Comparison of ENCODE assay signal across 32 cellular contexts in genomic region chr2:163621445-163622004, GRCh38.
"Had no signal": no experiment of that assay in that cellular context is flagged by ENCODE, and none has a peak within 500 bp of the region (broad histone marks: within the 10 kb centered on the region; RNA-seq: fewer than 3 reads in every experiment).

No MANE protein-coding gene starts in this region.

- DNase-seq: activated CD4-positive, alpha-beta memory T cell treated with anti-CD3 and anti-CD28 coated beads, Interleukin-2, amount 10 ng/mL, durations not matched to agents 7 days and 5 days; activated CD4-positive, alpha-beta T cell treated with anti-CD3 and anti-CD28 coated beads for 1 hour; activated CD4-positive, alpha-beta T cell treated with anti-CD3 and anti-CD28 coated beads, Interleukin-2, amount 10 ng/mL, durations not matched to agents 7 days and 5 days; activated CD8-positive, alpha-beta memory T cell treated with anti-CD3 and anti-CD28 coated beads, Interleukin-2, amount 50 U/mL, for 48 hours; activated gamma-delta T cell; activated naive CD4-positive, alpha-beta T cell treated with anti-CD3 and anti-CD28 coated beads, Interleukin-2, amount 10 ng/mL, durations not matched to agents 7 days and 5 days; activated T-cell treated with anti-CD3 and anti-CD28 coated beads, Interleukin-2, amount 50 U/mL, for 24 hours; amniotic stem cell; central memory CD4-positive, alpha-beta T cell; esophagus squamous epithelium; immature natural killer cell; kidney; left colon; natural killer cell; stimulated activated CD4-positive, alpha-beta T cell treated with anti-CD3 and anti-CD28 coated beads, Interleukin-1b, Interleukin-23, amount 100 ng/mL, for 48 hours; stimulated activated CD4-positive, alpha-beta T cell treated with anti-CD3 and anti-CD28 coated beads, Interleukin-4, amount 100 ng/mL, for 4 hours; stimulated activated CD8-positive, alpha-beta memory T cell treated with anti-CD3 and anti-CD28 coated beads, Interleukin-4, amount 100 ng/mL, for 48 hours; stimulated activated naive CD8-positive, alpha-beta T cell treated with anti-CD3 and anti-CD28 coated beads, Interleukin-15, amount 100 ng/mL, for 72 hours; substantia nigra; T1000; upper lobe of left lung had no signal

- H3K27ac ChIP-seq: breast epithelium, epithelial cell of prostate, esophagus squamous epithelium, hepatocyte, right atrium auricular region, upper lobe of left lung, vagina had no signal

- H3K9me3 Mint-ChIP-seq: activated CD4-positive, alpha-beta memory T cell treated with anti-CD3 and anti-CD28 coated beads, Interleukin-2, amount 10 ng/mL, durations not matched to agents 7 days and 5 days; activated CD4-positive, alpha-beta T cell treated with anti-CD3 and anti-CD28 coated beads, Interleukin-2, amount 10 ng/mL, durations not matched to agents 7 days and 5 days; activated naive CD4-positive, alpha-beta T cell treated with anti-CD3 and anti-CD28 coated beads, Interleukin-2, amount 10 ng/mL, durations not matched to agents 7 days and 5 days; activated T-cell treated with anti-CD3 and anti-CD28 coated beads, Interleukin-2, amount 50 U/mL, for 24 hours; dendritic cell treated with granulocyte-macrophage colony-stimulating factor and Interleukin-4, amounts not matched to agents 40 ng/mL and 50 ng/mL, for 4 days; memory B cell; stimulated activated memory B cell treated with anti-CD40 and anti-IgM and Interleukin-4, amounts not matched to agents 10 μg/mL and 1 μg/mL and 100 μg/mL, for 72 hours; stimulated activated naive CD8-positive, alpha-beta T cell treated with anti-CD3 and anti-CD28 coated beads, Interleukin-15, amount 100 ng/mL, for 72 hours; T-helper 1 cell treated with Interleukin-12 subunit alpha and Interleukin-12 subunit beta and Interleukin-4 antibody, amounts not matched to agents 30 μg/mL and 1 μg/mL, for 36 hours had no signal

- H3K9me3 ChIP-seq: breast epithelium, esophagus squamous epithelium, right atrium auricular region, upper lobe of left lung, vagina had no signal

- H3K4me1 Mint-ChIP-seq: activated CD4-positive, alpha-beta memory T cell treated with anti-CD3 and anti-CD28 coated beads, Interleukin-2, amount 10 ng/mL, durations not matched to agents 7 days and 5 days; activated CD4-positive, alpha-beta T cell treated with anti-CD3 and anti-CD28 coated beads, Interleukin-2, amount 10 ng/mL, durations not matched to agents 7 days and 5 days; activated naive CD4-positive, alpha-beta T cell treated with anti-CD3 and anti-CD28 coated beads, Interleukin-2, amount 10 ng/mL, durations not matched to agents 7 days and 5 days; immature natural killer cell; memory B cell; natural killer cell; stimulated activated memory B cell treated with anti-CD40 and anti-IgM and Interleukin-4, amounts not matched to agents 10 μg/mL and 1 μg/mL and 100 μg/mL, for 72 hours; stimulated activated naive CD8-positive, alpha-beta T cell treated with anti-CD3 and anti-CD28 coated beads, Interleukin-15, amount 100 ng/mL, for 72 hours had no signal

- H3K36me3 Mint-ChIP-seq: activated naive CD4-positive, alpha-beta T cell treated with anti-CD3 and anti-CD28 coated beads, Interleukin-2, amount 10 ng/mL, durations not matched to agents 7 days and 5 days; memory B cell; natural killer cell; stimulated activated memory B cell treated with anti-CD40 and anti-IgM and Interleukin-4, amounts not matched to agents 10 μg/mL and 1 μg/mL and 100 μg/mL, for 72 hours had no signal

- H2AFZ ChIP-seq: hepatocyte had no signal

- H3K27ac Mint-ChIP-seq: activated CD4-positive, alpha-beta memory T cell treated with anti-CD3 and anti-CD28 coated beads, Interleukin-2, amount 10 ng/mL, durations not matched to agents 7 days and 5 days; activated CD4-positive, alpha-beta T cell treated with anti-CD3 and anti-CD28 coated beads, Interleukin-2, amount 10 ng/mL, durations not matched to agents 7 days and 5 days; activated naive CD4-positive, alpha-beta T cell treated with anti-CD3 and anti-CD28 coated beads, Interleukin-2, amount 10 ng/mL, durations not matched to agents 7 days and 5 days; activated T-cell treated with anti-CD3 and anti-CD28 coated beads, Interleukin-2, amount 50 U/mL, for 24 hours; dendritic cell treated with granulocyte-macrophage colony-stimulating factor and Interleukin-4, amounts not matched to agents 40 ng/mL and 50 ng/mL, for 4 days; immature natural killer cell; memory B cell; natural killer cell; stimulated activated memory B cell treated with anti-CD40 and anti-IgM and Interleukin-4, amounts not matched to agents 10 μg/mL and 1 μg/mL and 100 μg/mL, for 72 hours; stimulated activated naive CD8-positive, alpha-beta T cell treated with anti-CD3 and anti-CD28 coated beads, Interleukin-15, amount 100 ng/mL, for 72 hours; T-helper 1 cell treated with Interleukin-12 subunit alpha and Interleukin-12 subunit beta and Interleukin-4 antibody, amounts not matched to agents 30 μg/mL and 1 μg/mL, for 36 hours had no signal

- ATAC-seq: left colon; natural killer cell; stimulated activated memory B cell treated with anti-CD40 and anti-IgM and Interleukin-4, amounts not matched to agents 10 μg/mL and 1 μg/mL and 100 μg/mL, for 72 hours; stimulated activated naive CD8-positive, alpha-beta T cell treated with anti-CD3 and anti-CD28 coated beads, Interleukin-15, amount 100 ng/mL, for 72 hours had no signal

- FAIRE-seq: frontal cortex, kidney had no signal

- H3K36me3 ChIP-seq: breast epithelium, esophagus squamous epithelium, right atrium auricular region, upper lobe of left lung, vagina had no signal

- H3K4me3 Mint-ChIP-seq: activated CD4-positive, alpha-beta memory T cell treated with anti-CD3 and anti-CD28 coated beads, Interleukin-2, amount 10 ng/mL, durations not matched to agents 7 days and 5 days; activated CD4-positive, alpha-beta T cell treated with anti-CD3 and anti-CD28 coated beads, Interleukin-2, amount 10 ng/mL, durations not matched to agents 7 days and 5 days; activated naive CD4-positive, alpha-beta T cell treated with anti-CD3 and anti-CD28 coated beads, Interleukin-2, amount 10 ng/mL, durations not matched to agents 7 days and 5 days; activated T-cell treated with anti-CD3 and anti-CD28 coated beads, Interleukin-2, amount 50 U/mL, for 24 hours; dendritic cell treated with granulocyte-macrophage colony-stimulating factor and Interleukin-4, amounts not matched to agents 40 ng/mL and 50 ng/mL, for 4 days; immature natural killer cell; memory B cell; natural killer cell; stimulated activated memory B cell treated with anti-CD40 and anti-IgM and Interleukin-4, amounts not matched to agents 10 μg/mL and 1 μg/mL and 100 μg/mL, for 72 hours; stimulated activated naive CD8-positive, alpha-beta T cell treated with anti-CD3 and anti-CD28 coated beads, Interleukin-15, amount 100 ng/mL, for 72 hours; T-helper 1 cell treated with Interleukin-12 subunit alpha and Interleukin-12 subunit beta and Interleukin-4 antibody, amounts not matched to agents 30 μg/mL and 1 μg/mL, for 36 hours had no signal

- H3K4me1 ChIP-seq: breast epithelium, esophagus squamous epithelium, right atrium auricular region, upper lobe of left lung, vagina had no signal

- H3K4me3 ChIP-seq: breast epithelium, esophagus squamous epithelium, hepatocyte, right atrium auricular region, smooth muscle cell, upper lobe of left lung, vagina had no signal

- H3K27me3 ChIP-seq: breast epithelium, esophagus squamous epithelium, hepatocyte, right atrium auricular region, upper lobe of left lung, vagina had no signal

- H3K4me2 ChIP-seq: hepatocyte, smooth muscle cell had no signal

- H3K27me3 Mint-ChIP-seq: activated CD4-positive, alpha-beta memory T cell treated with anti-CD3 and anti-CD28 coated beads, Interleukin-2, amount 10 ng/mL, durations not matched to agents 7 days and 5 days; activated CD4-positive, alpha-beta T cell treated with anti-CD3 and anti-CD28 coated beads, Interleukin-2, amount 10 ng/mL, durations not matched to agents 7 days and 5 days; activated naive CD4-positive, alpha-beta T cell treated with anti-CD3 and anti-CD28 coated beads, Interleukin-2, amount 10 ng/mL, durations not matched to agents 7 days and 5 days; activated T-cell treated with anti-CD3 and anti-CD28 coated beads, Interleukin-2, amount 50 U/mL, for 24 hours; dendritic cell treated with granulocyte-macrophage colony-stimulating factor and Interleukin-4, amounts not matched to agents 40 ng/mL and 50 ng/mL, for 4 days; memory B cell; stimulated activated memory B cell treated with anti-CD40 and anti-IgM and Interleukin-4, amounts not matched to agents 10 μg/mL and 1 μg/mL and 100 μg/mL, for 72 hours; stimulated activated naive CD8-positive, alpha-beta T cell treated with anti-CD3 and anti-CD28 coated beads, Interleukin-15, amount 100 ng/mL, for 72 hours had no signal

- H3K79me2 ChIP-seq: hepatocyte had no signal
